In the genomic region with DNA sequence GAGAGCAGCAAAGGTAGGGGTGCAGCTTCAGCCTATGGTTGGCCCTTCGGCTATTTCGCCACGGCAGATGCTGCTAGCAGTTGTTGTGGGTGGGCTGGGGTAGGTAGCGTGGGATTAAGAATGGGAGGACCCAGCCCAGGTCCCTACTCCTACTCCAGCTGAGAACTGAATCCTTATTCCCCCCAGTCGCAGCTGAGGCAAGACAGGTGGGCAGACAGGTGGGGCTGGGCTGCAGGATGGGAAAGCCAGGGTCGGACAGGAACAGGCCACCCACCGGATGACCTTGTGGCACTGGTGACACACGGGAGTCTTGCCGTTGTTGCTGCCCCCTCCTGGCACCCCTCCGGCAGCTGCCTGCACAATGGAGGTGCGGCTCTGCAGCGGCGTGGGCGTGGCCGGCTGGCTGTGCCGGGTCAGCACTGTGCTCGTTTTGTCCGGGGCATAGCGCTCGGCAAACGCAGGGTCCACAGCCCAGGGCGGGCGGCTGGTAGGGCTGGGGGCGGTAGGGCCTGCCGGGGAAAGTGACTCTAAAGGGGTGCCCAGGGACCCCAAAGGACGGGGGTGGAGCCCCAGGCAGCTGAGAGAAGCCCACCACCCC, we compare ENCODE assay signal across 2 cellular contexts.
TF ChIP-seq lines count a peak whose summit lies in the region.

No MANE protein-coding gene starts in this region.

TF ChIP-seq in GM12878, 131 proteins besides CTCF, POLR2A, EP300 and RAD21:
- TF ChIP-seq TCF3 (IDR thresholded peaks at IDR 0.05; ENCODE audit: borderline replicate concordance, insufficient read depth, low read depth, low read length) (no peak), NR2F1 (conservative IDR thresholded peaks at IDR 0.05) (0 out of 2 replicates have a peak, but pooled peaks have one; percentile 22)

TF ChIP-seq in GM12891, 5 proteins besides CTCF, POLR2A, EP300 and RAD21:
- TF ChIP-seq PAX5 (IDR thresholded peaks at IDR 0.05; ENCODE audit: insufficient read depth, low read length, severe bottlenecking) (no peak), SPI1 (IDR thresholded peaks at IDR 0.05; ENCODE audit: low read depth, low read length) (no peak), POLR2AphosphoS5 (IDR thresholded peaks at IDR 0.05; ENCODE audit: low read depth, low read length) (no peak), TAF1 (IDR thresholded peaks at IDR 0.05; ENCODE audit: low read depth, low read length) (no peak), POU2F2 (IDR thresholded peaks at IDR 0.05; ENCODE audit: low read depth, low read length) (no peak)
TF ChIP-seq in GM12891: peak in this region for 0.
